24 cellular contexts compared by ENCODE assay signal in the genomic region with DNA sequence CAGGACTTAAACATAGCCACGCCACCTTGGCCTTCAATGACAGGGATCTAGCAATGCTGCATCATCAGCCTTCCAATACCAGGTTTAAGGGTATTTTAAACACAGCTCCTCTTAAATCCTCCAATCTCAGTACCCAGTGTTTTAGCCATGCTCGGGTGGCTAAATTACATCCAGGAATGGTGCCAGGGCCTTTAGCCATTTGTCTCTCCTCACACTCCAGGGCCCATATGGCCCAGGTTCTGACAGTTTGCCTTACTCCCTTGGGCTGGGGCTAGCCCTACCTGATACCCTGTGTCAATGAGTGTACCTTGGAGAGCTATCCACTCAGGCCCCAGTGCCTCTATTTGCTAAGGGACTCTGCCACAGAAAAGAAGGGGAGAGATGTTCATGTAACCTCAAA. TPM values are rescaled to one million over a fixed set of nuclear protein-coding genes. Genes with fewer than 3 reads are reported as not detected.
DNase-seq lines count a peak whose midpoint lies in the region; ATAC-seq and TF ChIP-seq lines count a peak whose summit lies in the region.
"Had no signal": no experiment of that assay in that cellular context is flagged by ENCODE, and none has a peak within 500 bp of the region (broad histone marks: within the 10 kb centered on the region; RNA-seq: fewer than 3 reads in every experiment).

No MANE protein-coding gene starts in this region.

- no peak overlapping the region for H2BK5ac ChIP-seq in mesenchymal stem cell (ENCODE audit: low read depth, low read length, poor library complexity, severe bottlenecking)

- no peaks in the 10 kb centered on the region for H3K9me3 ChIP-seq in CD4-positive, alpha-beta T cell (ENCODE audit: control insufficient read depth, low read length)
- H3K9me3 ChIP-seq in Peyer's patch: no peaks in the 10 kb centered on the region
- no peaks in the 10 kb centered on the region for H3K9me3 ChIP-seq in mesenchymal stem cell (ENCODE audit: control insufficient read depth, low read length)
- H3K9me3 ChIP-seq: ascending aorta, left lung, stomach, thyroid gland had no signal

- H3K9ac ChIP-seq in mesenchymal stem cell (ENCODE audit: low read length): no peak overlapping the region

- peak overlapping the region; percentile 92 for H3K27ac Mint-ChIP-seq in activated CD4-positive, alpha-beta T cell treated with anti-CD3 and anti-CD28 coated beads for 36 hours
- peak overlapping the region; percentile 87 for H3K27ac Mint-ChIP-seq in CD4-positive, alpha-beta T cell
- peak overlapping the region; percentile 70 for H3K27ac Mint-ChIP-seq in activated T-helper 1 cell treated with anti-CD3 and anti-CD28 coated beads, Interleukin-12 subunit alpha, Interleukin-12 subunit beta, Interleukin-2, Interleukin-4 antibody, amounts not matched to agents 30 ng/mL and 10 ng/mL and 1 ng/mL, durations not matched to agents 14 hours and 24 hours and 36 hours
- H3K27ac Mint-ChIP-seq in endothelial cell (ENCODE audit: unreplicated experiment): no peak overlapping the region
- H3K27ac Mint-ChIP-seq: GM23338, HFFc6 had no signal

- no peaks in the 10 kb centered on the region for H3K27me3 ChIP-seq in CD4-positive, alpha-beta T cell (ENCODE audit: control insufficient read depth, insufficient read depth, low read length)
- H3K27me3 ChIP-seq in Peyer's patch (no peaks in the 10 kb centered on the region), mesenchymal stem cell (ENCODE audit: control insufficient read depth in 1 of 2, insufficient read depth in 1 of 2, low read length in 2 of 2) (no peaks in the 10 kb centered on the region)
- H3K27me3 ChIP-seq: ascending aorta, left lung, stomach, thyroid gland had no signal

- ATAC-seq in activated CD4-positive, alpha-beta T cell treated with anti-CD3 and anti-CD28 coated beads for 36 hours: no peak
- no peak for ATAC-seq in CD4-positive, alpha-beta T cell (ENCODE audit: poor library complexity)
- no peak for ATAC-seq in HG02798 (IDR thresholded peaks at IDR 0.05; ENCODE audit: poor library complexity, unreplicated experiment)
- ATAC-seq: GM23338, left lung had no signal

- H3K4me3 Mint-ChIP-seq in activated CD4-positive, alpha-beta T cell treated with anti-CD3 and anti-CD28 coated beads for 36 hours: no peak overlapping the region
- H3K4me3 Mint-ChIP-seq in CD4-positive, alpha-beta T cell: no peak overlapping the region
- H3K4me3 Mint-ChIP-seq in activated T-helper 1 cell treated with anti-CD3 and anti-CD28 coated beads, Interleukin-12 subunit alpha, Interleukin-12 subunit beta, Interleukin-2, Interleukin-4 antibody, amounts not matched to agents 30 ng/mL and 10 ng/mL and 1 ng/mL, durations not matched to agents 14 hours and 24 hours and 36 hours: peak overlapping the region; percentile 13
- H3K4me3 Mint-ChIP-seq in endothelial cell (ENCODE audit: unreplicated experiment): peak overlapping the region; percentile 65
- H3K4me3 Mint-ChIP-seq: activated naive CD4-positive, alpha-beta T cell treated with anti-CD3 and anti-CD28 coated beads for 36 hours; GM23338; HFFc6 had no signal

- no peak overlapping the region for H3K18ac ChIP-seq in mesenchymal stem cell (ENCODE audit: low read depth in 1 of 2, low read length in 2 of 2)

- no peak overlapping the region for H2BK120ac ChIP-seq in mesenchymal stem cell (ENCODE audit: low read depth, low read length)

- H2AK5ac ChIP-seq in mesenchymal stem cell (ENCODE audit: low read length, severe bottlenecking): no peak overlapping the region

- H3K36me3 ChIP-seq in Peyer's patch (peaks cover 0 to 9% (median 0%) of the 10 kb centered on the region in 3 donors), mesenchymal stem cell (ENCODE audit: control insufficient read depth in 1 of 2, insufficient read depth in 2 of 2, low read depth in 1 of 2, low read length in 2 of 2) (peaks cover 19 to 21% of the 10 kb centered on the region in 2 experiments)

- H3K36me3 Mint-ChIP-seq in activated CD4-positive, alpha-beta T cell treated with anti-CD3 and anti-CD28 coated beads for 36 hours (ENCODE audit: low read depth): peaks cover 39% of the 10 kb centered on the region
- peaks cover 13% of the 10 kb centered on the region for H3K36me3 Mint-ChIP-seq in CD4-positive, alpha-beta T cell (ENCODE audit: low read depth)
- H3K36me3 Mint-ChIP-seq in activated T-helper 1 cell treated with anti-CD3 and anti-CD28 coated beads, Interleukin-12 subunit alpha, Interleukin-12 subunit beta, Interleukin-2, Interleukin-4 antibody, amounts not matched to agents 30 ng/mL and 10 ng/mL and 1 ng/mL, durations not matched to agents 14 hours and 24 hours and 36 hours (ENCODE audit: low read depth): peaks cover 18% of the 10 kb centered on the region
- H3K36me3 Mint-ChIP-seq in endothelial cell (ENCODE audit: low read depth, unreplicated experiment): peaks cover 53% of the 10 kb centered on the region

- no peak overlapping the region for H3K4ac ChIP-seq in mesenchymal stem cell (ENCODE audit: low read depth in 1 of 2, low read length in 2 of 2)

- H2BK12ac ChIP-seq in mesenchymal stem cell (ENCODE audit: low read length in 2 of 2): no peak overlapping the region

- H3K27ac ChIP-seq in CD4-positive, alpha-beta T cell (ENCODE audit: low read depth, low read length): no peak overlapping the region
- H3K27ac ChIP-seq in Peyer's patch (no peak overlapping the region), mesenchymal stem cell (ENCODE audit: low read length, poor library complexity, severe bottlenecking) (no peak overlapping the region)
- H3K27ac ChIP-seq: ascending aorta, left lung, SK-N-MC, stomach, thyroid gland had no signal

- H2BK15ac ChIP-seq in mesenchymal stem cell (ENCODE audit: low read depth, poor library complexity, severe bottlenecking): no peak overlapping the region

- POLR2A ChIA-PET in activated CD4-positive, alpha-beta T cell treated with anti-CD3 and anti-CD28 coated beads for 36 hours (lab: Charles Lee): no interaction called here
- POLR2A ChIA-PET in CD4-positive, alpha-beta T cell (lab: Charles Lee): interaction anchor here (1.2 to 3.3 kb wide), 2 partner anchors 31 to 169 kb away, joined by 3 to 31 read pairs; a partner anchor contains a TSS

- H4K8ac ChIP-seq in mesenchymal stem cell (ENCODE audit: low read length): no peak overlapping the region

- H3K27me3 Mint-ChIP-seq in activated CD4-positive, alpha-beta T cell treated with anti-CD3 and anti-CD28 coated beads for 36 hours: no peaks in the 10 kb centered on the region
- no peaks in the 10 kb centered on the region for H3K27me3 Mint-ChIP-seq in CD4-positive, alpha-beta T cell
- H3K27me3 Mint-ChIP-seq in activated T-helper 1 cell treated with anti-CD3 and anti-CD28 coated beads, Interleukin-12 subunit alpha, Interleukin-12 subunit beta, Interleukin-2, Interleukin-4 antibody, amounts not matched to agents 30 ng/mL and 10 ng/mL and 1 ng/mL, durations not matched to agents 14 hours and 24 hours and 36 hours (ENCODE audit: insufficient read depth): no peaks in the 10 kb centered on the region
- H3K27me3 Mint-ChIP-seq in endothelial cell (ENCODE audit: unreplicated experiment): peaks cover 5% of the 10 kb centered on the region

- H3K4me3 ChIP-seq in Peyer's patch (no peak overlapping the region), mesenchymal stem cell (ENCODE audit: insufficient read depth in 1 of 2, low read depth in 1 of 2, low read length in 2 of 2) (no peak overlapping the region)
- H3K4me3 ChIP-seq: ascending aorta, GM23338, left lung, SK-N-MC, stomach, thyroid gland had no signal

- H2AFZ ChIP-seq in mesenchymal stem cell (ENCODE audit: low read depth, low read length): no peak overlapping the region
- H2AFZ ChIP-seq: GM23338 had no signal

- no peak for TF ChIP-seq CTCF in CD4-positive, alpha-beta T cell (IDR thresholded peaks at IDR 0.05)
- no peak for TF ChIP-seq CTCF in endothelial cell (IDR thresholded peaks at IDR 0.05; ENCODE audit: unreplicated experiment)
- no peak for TF ChIP-seq CTCF in Peyer's patch (IDR thresholded peaks at IDR 0.05)

- DNase-seq in activated CD4-positive, alpha-beta T cell treated with anti-CD3 and anti-CD28 coated beads for 36 hours: no peak
- no peak for DNase-seq in activated CD4-positive, alpha-beta T cell treated with anti-CD3 and anti-CD28 coated beads, Interleukin-2, amount 50 U/mL, for 48 hours
- DNase-seq in CD4-positive, alpha-beta T cell: no peak
- DNase-seq in activated T-helper 1 cell treated with anti-CD3 and anti-CD28 coated beads, Interleukin-12 subunit alpha, Interleukin-12 subunit beta, Interleukin-2, Interleukin-4 antibody, amounts not matched to agents 30 ng/mL and 10 ng/mL and 1 ng/mL, durations not matched to agents 14 hours and 24 hours and 36 hours (ENCODE audit: low spot score): no peak
- DNase-seq in endothelial cell (ENCODE audit: low spot score) (no peak), Peyer's patch (no peak), mesenchymal stem cell (no peak)
- DNase-seq: activated naive CD4-positive, alpha-beta T cell treated with anti-CD3 and anti-CD28 coated beads for 36 hours; AML-193; GF-D8; HFFc6; Karpas-422; left lung; NCI-H1436; NCI-H446 treated with DMSO at 0.1 percent for 48 hours; occipital lobe; stomach; thyroid gland had no signal

- TF ChIP-seq POLR2A in Peyer's patch (IDR thresholded peaks at IDR 0.05): no peak

- CTCF ChIA-PET in activated CD4-positive, alpha-beta T cell treated with anti-CD3 and anti-CD28 coated beads for 36 hours (lab: Charles Lee): interaction anchor here (0.8 to 4.1 kb wide), 7 partner anchors 11 to 279 kb away, joined by 3 to 57 read pairs (median 5); a partner anchor contains a TSS
- CTCF ChIA-PET in CD4-positive, alpha-beta T cell (lab: Charles Lee): interaction anchor here (5.6 kb wide), 1 partner anchor 166 kb away, joined by 38 read pairs; no protein-coding TSS in a partner anchor

- no peak overlapping the region for H4K91ac ChIP-seq in mesenchymal stem cell (ENCODE audit: low read length)

- no peaks in the 10 kb centered on the region for H3K9me3 Mint-ChIP-seq in activated CD4-positive, alpha-beta T cell treated with anti-CD3 and anti-CD28 coated beads for 36 hours (ENCODE audit: low read depth)
- no peaks in the 10 kb centered on the region for H3K9me3 Mint-ChIP-seq in CD4-positive, alpha-beta T cell
- no peaks in the 10 kb centered on the region for H3K9me3 Mint-ChIP-seq in activated T-helper 1 cell treated with anti-CD3 and anti-CD28 coated beads, Interleukin-12 subunit alpha, Interleukin-12 subunit beta, Interleukin-2, Interleukin-4 antibody, amounts not matched to agents 30 ng/mL and 10 ng/mL and 1 ng/mL, durations not matched to agents 14 hours and 24 hours and 36 hours
- H3K9me3 Mint-ChIP-seq in endothelial cell (ENCODE audit: unreplicated experiment): no peaks in the 10 kb centered on the region
- H3K9me3 Mint-ChIP-seq: activated naive CD4-positive, alpha-beta T cell treated with anti-CD3 and anti-CD28 coated beads for 36 hours; HFFc6 had no signal

- no peaks in the 10 kb centered on the region for H3K79me1 ChIP-seq in mesenchymal stem cell (replicated peaks; ENCODE audit: low read length, poor library complexity, severe bottlenecking)

- peaks cover 0 to 17% (median 2%) of the 10 kb centered on the region in 4 donors for H3K4me1 ChIP-seq in Peyer's patch
- H3K4me1 ChIP-seq in mesenchymal stem cell (ENCODE audit: control insufficient read depth, insufficient read depth, low read depth, low read length): peaks cover 2% of the 10 kb centered on the region
- H3K4me1 ChIP-seq: ascending aorta had no signal

- no peak overlapping the region for H3K4me2 ChIP-seq in mesenchymal stem cell (ENCODE audit: low read length, poor library complexity, severe bottlenecking)
- H3K4me2 ChIP-seq: GM23338 had no signal

- WGBS in mesenchymal stem cell: 98% methylated on average over 2 of the region's 2 CpGs

- intact Hi-C loops in activated CD4-positive, alpha-beta T cell treated with anti-CD3 and anti-CD28 coated beads for 36 hours (cut with DNase I, micrococcal nuclease): loop anchor here (5.0 to 10.0 kb wide), 2 partner anchors 132 to 134 kb away; no protein-coding TSS in a partner anchor
- intact Hi-C loops in CD4-positive, alpha-beta T cell (cut with DNase I, micrococcal nuclease): loop anchor here in 1 of 2 experiments (5.0 kb wide), 1 partner anchor 232 kb away; a partner anchor contains a TSS
- intact Hi-C loops in activated T-helper 1 cell treated with anti-CD3 and anti-CD28 coated beads, Interleukin-12 subunit alpha, Interleukin-12 subunit beta, Interleukin-2, Interleukin-4 antibody, amounts not matched to agents 30 ng/mL and 10 ng/mL and 1 ng/mL, durations not matched to agents 14 hours and 24 hours and 36 hours (cut with micrococcal nuclease): no loop called here

- H3K23ac ChIP-seq in mesenchymal stem cell (ENCODE audit: low read length in 2 of 2): no peak overlapping the region

- H3K4me1 Mint-ChIP-seq in activated CD4-positive, alpha-beta T cell treated with anti-CD3 and anti-CD28 coated beads for 36 hours: peaks cover 40% of the 10 kb centered on the region
- H3K4me1 Mint-ChIP-seq in CD4-positive, alpha-beta T cell (ENCODE audit: low read depth): peaks cover 41% of the 10 kb centered on the region
- peaks cover 54% of the 10 kb centered on the region for H3K4me1 Mint-ChIP-seq in activated T-helper 1 cell treated with anti-CD3 and anti-CD28 coated beads, Interleukin-12 subunit alpha, Interleukin-12 subunit beta, Interleukin-2, Interleukin-4 antibody, amounts not matched to agents 30 ng/mL and 10 ng/mL and 1 ng/mL, durations not matched to agents 14 hours and 24 hours and 36 hours (ENCODE audit: low read depth)
- peaks cover 31% of the 10 kb centered on the region for H3K4me1 Mint-ChIP-seq in endothelial cell (ENCODE audit: unreplicated experiment)

- H3K14ac ChIP-seq in mesenchymal stem cell (ENCODE audit: low read length in 2 of 2): no peak overlapping the region

RNA-seq across cellular contexts. Expression of a gene that starts 29.4 kb away (rescaled TPM):
- total RNA-seq in activated CD4-positive, alpha-beta T cell treated with anti-CD3 and anti-CD28 coated beads for 36 hours: 10 to 100 TPM; 28.6 to 29.6 TPM
- 10 to 100 TPM; 18.3 to 20.5 TPM for total RNA-seq in CD4-positive, alpha-beta T cell
- 33.0 and 34.2 TPM in 2 replicates for total RNA-seq in activated T-helper 1 cell treated with anti-CD3 and anti-CD28 coated beads, Interleukin-12 subunit alpha, Interleukin-12 subunit beta, Interleukin-2, Interleukin-4 antibody, amounts not matched to agents 30 ng/mL and 10 ng/mL and 1 ng/mL, durations not matched to agents 14 hours and 24 hours and 36 hours
- 22.0 TPM for total RNA-seq in endothelial cell (ENCODE audit: unreplicated experiment)
- 10 to 100 TPM in 3 of 4 donors, 1 to 10 TPM in 1; 5.6 to 91.6 (median 14.6) TPM for total RNA-seq in Peyer's patch
- polyA plus RNA-seq in mesenchymal stem cell (2013, experiment 1 of 2): 4.0 TPM
- 4.0 TPM for polyA plus RNA-seq in mesenchymal stem cell (2013, experiment 2 of 2)

RNA-seq across cellular contexts. Expression of a gene that starts 30.9 kb away (rescaled TPM):
- total RNA-seq in activated CD4-positive, alpha-beta T cell treated with anti-CD3 and anti-CD28 coated beads for 36 hours: 10 to 100 TPM; 26.1 to 28.9 TPM
- 1 to 10 TPM; 7.5 to 8.7 TPM for total RNA-seq in CD4-positive, alpha-beta T cell
- 40.7 and 41.8 TPM in 2 replicates for total RNA-seq in activated T-helper 1 cell treated with anti-CD3 and anti-CD28 coated beads, Interleukin-12 subunit alpha, Interleukin-12 subunit beta, Interleukin-2, Interleukin-4 antibody, amounts not matched to agents 30 ng/mL and 10 ng/mL and 1 ng/mL, durations not matched to agents 14 hours and 24 hours and 36 hours
- total RNA-seq in endothelial cell (ENCODE audit: unreplicated experiment) (31.0 TPM), Peyer's patch (10 to 100 TPM; 24.0 to 49.6 (median 39.2) TPM)
- 14.0 TPM for polyA plus RNA-seq in mesenchymal stem cell (2013, experiment 1 of 2)
- polyA plus RNA-seq in mesenchymal stem cell (2013, experiment 2 of 2): 14.7 TPM

RNA-seq across cellular contexts. Expression of a gene that starts 47.0 kb away (rescaled TPM):
- not detected for total RNA-seq in activated CD4-positive, alpha-beta T cell treated with anti-CD3 and anti-CD28 coated beads for 36 hours
- total RNA-seq in CD4-positive, alpha-beta T cell: not detected
- not detected in 2 replicates for total RNA-seq in activated T-helper 1 cell treated with anti-CD3 and anti-CD28 coated beads, Interleukin-12 subunit alpha, Interleukin-12 subunit beta, Interleukin-2, Interleukin-4 antibody, amounts not matched to agents 30 ng/mL and 10 ng/mL and 1 ng/mL, durations not matched to agents 14 hours and 24 hours and 36 hours
- not detected for total RNA-seq in endothelial cell (ENCODE audit: unreplicated experiment)
- not detected for total RNA-seq in Peyer's patch
- not detected for polyA plus RNA-seq in mesenchymal stem cell (2013, experiment 1 of 2)
- 0.05 TPM for polyA plus RNA-seq in mesenchymal stem cell (2013, experiment 2 of 2)
- total RNA-seq: activated naive CD4-positive, alpha-beta T cell treated with anti-CD3 and anti-CD28 coated beads for 36 hours; ascending aorta; dermis microvascular lymphatic vessel endothelial cell; GM23338; HFFc6; occipital lobe; skeletal muscle tissue had no signal
- polyA plus RNA-seq: GM23338 had no signal

Comparison
In these comparisons a context has a peak if more than half of its experiments do, and no peak if none do; other contexts are left out.
1. H3K4me3 Mint-ChIP-seq: peak in activated T-helper 1 cell treated with anti-CD3 and anti-CD28 coated beads, Interleukin-12 subunit alpha, Interleukin-12 subunit beta, Interleukin-2, Interleukin-4 antibody, amounts not matched to agents 30 ng/mL and 10 ng/mL and 1 ng/mL, durations not matched to agents 14 hours and 24 hours and 36 hours (single experiment) and endothelial cell (single experiment); none in activated CD4-positive, alpha-beta T cell treated with anti-CD3 and anti-CD28 coated beads for 36 hours (single experiment) and CD4-positive, alpha-beta T cell (single experiment).